In the genomic region with DNA sequence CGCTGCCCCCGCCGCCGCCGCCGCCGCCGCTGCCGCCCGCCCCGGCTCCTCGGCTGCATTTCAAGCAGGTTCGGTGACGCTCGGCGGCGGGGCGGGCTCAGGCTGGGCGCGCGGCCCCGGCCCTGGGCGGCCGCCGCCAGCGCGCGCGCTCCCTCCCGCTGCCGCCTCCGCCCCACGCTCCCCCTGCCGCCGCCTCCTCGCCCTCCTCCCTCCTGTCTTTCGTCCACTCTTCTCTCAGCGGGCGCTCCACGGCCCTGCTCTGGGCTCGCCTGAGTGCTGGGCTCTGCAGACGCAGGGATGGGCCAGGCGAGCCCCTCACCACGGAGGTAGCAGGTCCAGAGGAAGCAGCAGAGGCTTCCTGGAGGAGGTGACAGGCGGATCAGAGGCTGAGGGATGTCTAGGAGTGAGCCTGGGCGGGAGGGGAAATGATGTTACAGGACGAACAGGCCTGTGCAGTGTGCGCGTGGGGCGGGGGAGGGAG, we compare ENCODE assay signal across 1 cellular context.
TF ChIP-seq lines count a peak whose summit lies in the region.

TSS of gene LRP8 (minus strand) at position 62 of the 481 bp plus-strand sequence. CDS start 158 bp downstream, outside the sequence.

TF ChIP-seq in HepG2, 621 proteins besides CTCF, POLR2A, EP300 and RAD21 (continued from another document):
- TF ChIP-seq HMGXB3 (CRISPR knock-in tag; IDR thresholded peaks at IDR 0.05; ENCODE audit: borderline replicate concordance) (no peak), ZNF124 (CRISPR knock-in tag; IDR thresholded peaks at IDR 0.05) (no peak), THYN1 (CRISPR knock-in tag; IDR thresholded peaks at IDR 0.05; ENCODE audit: borderline replicate concordance, low read depth) (no peak), MIER2 (CRISPR knock-in tag; IDR thresholded peaks at IDR 0.05) (no peak), ZMYM3 (CRISPR knock-in tag; IDR thresholded peaks at IDR 0.05) (peak; percentile 55; the same call in 1 of the 2 replicates), ZNF12 (CRISPR knock-in tag; IDR thresholded peaks at IDR 0.05) (no peak), MBD4 (IDR thresholded peaks at IDR 0.05; ENCODE audit: borderline replicate concordance, low read length) (no peak), ZNF558 (CRISPR knock-in tag; IDR thresholded peaks at IDR 0.05; ENCODE audit: borderline replicate concordance) (no peak), ZFP36 (IDR thresholded peaks at IDR 0.05; ENCODE audit: borderline replicate concordance, low read depth, low read length, partially characterized antibody) (peak; percentile 72), ZFAT (CRISPR knock-in tag; conservative IDR thresholded peaks at IDR 0.05) (no peak), CHCHD3 (CRISPR knock-in tag; IDR thresholded peaks at IDR 0.05) (no peak), ZNF263 (CRISPR knock-in tag; IDR thresholded peaks at IDR 0.05) (peak; percentile 75), SAP130 (CRISPR knock-in tag; IDR thresholded peaks at IDR 0.05; ENCODE audit: low read depth) (0 out of 2 replicates have a peak, but pooled peaks have one; percentile 23), ZNF253 (CRISPR knock-in tag; IDR thresholded peaks at IDR 0.05; ENCODE audit: borderline replicate concordance) (no peak), ZFX (CRISPR knock-in tag; IDR thresholded peaks at IDR 0.05; ENCODE audit: low read depth) (peak; percentile 12; the same call in 1 of the 2 replicates), RELA (CRISPR knock-in tag; IDR thresholded peaks at IDR 0.05) (no peak), SMYD3 (CRISPR knock-in tag; IDR thresholded peaks at IDR 0.05) (no peak), PBX3 (CRISPR knock-in tag; IDR thresholded peaks at IDR 0.05; ENCODE audit: borderline replicate concordance) (no peak), SCMH1 (CRISPR knock-in tag; IDR thresholded peaks at IDR 0.05; ENCODE audit: borderline replicate concordance) (no peak), ZNF761 (CRISPR knock-in tag; conservative IDR thresholded peaks at IDR 0.05) (no peak), HOXD1 (CRISPR knock-in tag; IDR thresholded peaks at IDR 0.05) (no peak), PBX2 (CRISPR knock-in tag; IDR thresholded peaks at IDR 0.05) (no peak), TBX3 (IDR thresholded peaks at IDR 0.05; ENCODE audit: borderline replicate concordance) (no peak), SMAD1 (CRISPR knock-in tag; IDR thresholded peaks at IDR 0.05; ENCODE audit: borderline replicate concordance, low read depth) (no peak), NCOA2 (CRISPR knock-in tag; IDR thresholded peaks at IDR 0.05) (no peak), MEF2D (CRISPR knock-in tag; IDR thresholded peaks at IDR 0.05) (no peak), ZSCAN12 (CRISPR knock-in tag; IDR thresholded peaks at IDR 0.05) (no peak), RARA (CRISPR knock-in tag; IDR thresholded peaks at IDR 0.05) (no peak), TARDBP (CRISPR knock-in tag; IDR thresholded peaks at IDR 0.05) (no peak), BRD4 (CRISPR knock-in tag; IDR thresholded peaks at IDR 0.05) (no peak), ZNF788 (CRISPR knock-in tag; IDR thresholded peaks at IDR 0.05; ENCODE audit: borderline replicate concordance) (0 out of 2 replicates have a peak, but pooled peaks have one; percentile 11), DZIP1 (CRISPR knock-in tag; IDR thresholded peaks at IDR 0.05) (no peak), HNF1A (IDR thresholded peaks at IDR 0.05; ENCODE audit: low read depth) (no peak), HNF1A (CRISPR knock-in tag; IDR thresholded peaks at IDR 0.05; ENCODE audit: borderline replicate concordance) (no peak), TBL1XR1 (IDR thresholded peaks at IDR 0.05; ENCODE audit: borderline replicate concordance, low read length, partially characterized antibody) (no peak), SIX4 (CRISPR knock-in tag; IDR thresholded peaks at IDR 0.05) (no peak), CBFB (CRISPR knock-in tag; IDR thresholded peaks at IDR 0.05) (no peak), ZNF782 (CRISPR knock-in tag; IDR thresholded peaks at IDR 0.05; ENCODE audit: borderline replicate concordance) (no peak), ZSCAN25 (CRISPR knock-in tag; IDR thresholded peaks at IDR 0.05) (peak; percentile 92), HES4 (CRISPR knock-in tag; IDR thresholded peaks at IDR 0.05; ENCODE audit: borderline replicate concordance) (no peak), ZNF674 (CRISPR knock-in tag; IDR thresholded peaks at IDR 0.05; ENCODE audit: low read depth) (no peak), GLI4 (CRISPR knock-in tag; IDR thresholded peaks at IDR 0.05; ENCODE audit: borderline replicate concordance) (no peak), CBX5 (CRISPR knock-in tag; IDR thresholded peaks at IDR 0.05; ENCODE audit: borderline replicate concordance) (no peak)
- TF ChIP-seq, protein P1, sequence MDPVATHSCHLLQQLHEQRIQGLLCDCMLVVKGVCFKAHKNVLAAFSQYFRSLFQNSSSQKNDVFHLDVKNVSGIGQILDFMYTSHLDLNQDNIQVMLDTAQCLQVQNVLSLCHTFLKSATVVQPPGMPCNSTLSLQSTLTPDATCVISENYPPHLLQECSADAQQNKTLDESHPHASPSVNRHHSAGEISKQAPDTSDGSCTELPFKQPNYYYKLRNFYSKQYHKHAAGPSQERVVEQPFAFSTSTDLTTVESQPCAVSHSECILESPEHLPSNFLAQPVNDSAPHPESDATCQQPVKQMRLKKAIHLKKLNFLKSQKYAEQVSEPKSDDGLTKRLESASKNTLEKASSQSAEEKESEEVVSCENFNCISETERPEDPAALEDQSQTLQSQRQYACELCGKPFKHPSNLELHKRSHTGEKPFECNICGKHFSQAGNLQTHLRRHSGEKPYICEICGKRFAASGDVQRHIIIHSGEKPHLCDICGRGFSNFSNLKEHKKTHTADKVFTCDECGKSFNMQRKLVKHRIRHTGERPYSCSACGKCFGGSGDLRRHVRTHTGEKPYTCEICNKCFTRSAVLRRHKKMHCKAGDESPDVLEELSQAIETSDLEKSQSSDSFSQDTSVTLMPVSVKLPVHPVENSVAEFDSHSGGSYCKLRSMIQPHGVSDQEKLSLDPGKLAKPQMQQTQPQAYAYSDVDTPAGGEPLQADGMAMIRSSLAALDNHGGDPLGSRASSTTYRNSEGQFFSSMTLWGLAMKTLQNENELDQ (CRISPR knock-in tag; IDR thresholded peaks at IDR 0.05; ENCODE audit: borderline replicate concordance): no peak
- TF ChIP-seq, protein P2, sequence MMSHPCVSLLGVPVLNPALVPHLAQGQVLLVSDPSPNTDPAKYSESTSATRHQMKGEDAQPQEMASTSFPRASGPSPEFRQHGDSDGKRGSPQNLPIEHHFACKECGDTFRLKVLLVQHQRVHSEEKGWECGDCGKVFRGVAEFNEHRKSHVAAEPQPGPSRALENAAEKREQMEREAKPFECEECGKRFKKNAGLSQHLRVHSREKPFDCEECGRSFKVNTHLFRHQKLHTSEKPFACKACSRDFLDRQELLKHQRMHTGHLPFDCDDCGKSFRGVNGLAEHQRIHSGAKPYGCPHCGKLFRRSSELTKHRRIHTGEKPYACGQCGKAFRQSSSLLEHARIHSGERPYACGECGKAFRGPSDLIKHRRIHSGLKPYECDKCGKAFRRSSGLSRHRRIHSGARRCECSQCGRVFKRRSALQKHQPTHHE (CRISPR knock-in tag; IDR thresholded peaks at IDR 0.05; ENCODE audit: borderline replicate concordance): no peak
- TF ChIP-seq, protein P3, sequence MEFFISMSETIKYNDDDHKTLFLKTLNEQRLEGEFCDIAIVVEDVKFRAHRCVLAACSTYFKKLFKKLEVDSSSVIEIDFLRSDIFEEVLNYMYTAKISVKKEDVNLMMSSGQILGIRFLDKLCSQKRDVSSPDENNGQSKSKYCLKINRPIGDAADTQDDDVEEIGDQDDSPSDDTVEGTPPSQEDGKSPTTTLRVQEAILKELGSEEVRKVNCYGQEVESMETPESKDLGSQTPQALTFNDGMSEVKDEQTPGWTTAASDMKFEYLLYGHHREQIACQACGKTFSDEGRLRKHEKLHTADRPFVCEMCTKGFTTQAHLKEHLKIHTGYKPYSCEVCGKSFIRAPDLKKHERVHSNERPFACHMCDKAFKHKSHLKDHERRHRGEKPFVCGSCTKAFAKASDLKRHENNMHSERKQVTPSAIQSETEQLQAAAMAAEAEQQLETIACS (CRISPR knock-in tag; IDR thresholded peaks at IDR 0.05): peak; percentile 74
